In genomic region chr18:59063300-59063895, GRCh38 we compare ENCODE assay signal across 10 cellular contexts.
DNase-seq lines count a peak whose midpoint lies in the region; ATAC-seq and TF ChIP-seq lines count a peak whose summit lies in the region.
"Had no signal": no experiment of that assay in that cellular context is flagged by ENCODE, and none has a peak within 500 bp of the region (broad histone marks: within the 10 kb centered on the region; RNA-seq: fewer than 3 reads in every experiment).

No MANE protein-coding gene starts in this region.

- no peak for TF ChIP-seq CTCF in GM10248 (IDR thresholded peaks at IDR 0.05; ENCODE audit: control extremely low read depth, extremely low read depth, low read depth, missing control alignments)

- CTCF ChIA-PET in GM10248 (lab: Yijun Ruan, JAX) = interaction anchor here (1.0 to 6.0 kb wide), 5 partner anchors 7 to 295 kb away, joined by 3 to 41 read pairs (median 10); no protein-coding TSS in a partner anchor

- ATAC-seq in GM21619 (IDR thresholded peaks at IDR 0.05; ENCODE audit: unreplicated experiment) = peak; percentile 40

- DNase-seq in GM10248 (ENCODE audit: extremely low spot score) = peak; percentile 35
- DNase-seq in NCI-H69 (lab: John Stamatoyannopoulos, UW) = peak; percentile 99
- peak; percentile 24 for DNase-seq in mucosa of gallbladder (ENCODE audit: low spot score)
- DNase-seq in kidney tubule cell (ENCODE audit: low spot score) = no peak
- no peak for DNase-seq in HUDEP-2 (lab: John Stamatoyannopoulos, UW; ENCODE audit: unreplicated experiment in 76 of 76)
- no peak for DNase-seq in stimulated activated CD4-positive, alpha-beta T cell treated with anti-CD3 and anti-CD28 coated beads, Interleukin-4, amount 100 ng/mL, for 1 hour
- DNase-seq: foreskin fibroblast, NCI-H1092, NCI-H510A had no signal

- POLR2A ChIA-PET in GM10248 (lab: Yijun Ruan, JAX) = no interaction called here

Comparison
In these comparisons a context has a peak if more than half of its experiments do, and no peak if none do; other contexts are left out.
1. DNase-seq: peak in GM10248 (single experiment), NCI-H69 (single experiment) and mucosa of gallbladder (single experiment); none in kidney tubule cell (single experiment), HUDEP-2 (0 of 76) and stimulated activated CD4-positive, alpha-beta T cell treated with anti-CD3 and anti-CD28 coated beads, Interleukin-4, amount 100 ng/mL, for 1 hour (single experiment).